In the genomic region with DNA sequence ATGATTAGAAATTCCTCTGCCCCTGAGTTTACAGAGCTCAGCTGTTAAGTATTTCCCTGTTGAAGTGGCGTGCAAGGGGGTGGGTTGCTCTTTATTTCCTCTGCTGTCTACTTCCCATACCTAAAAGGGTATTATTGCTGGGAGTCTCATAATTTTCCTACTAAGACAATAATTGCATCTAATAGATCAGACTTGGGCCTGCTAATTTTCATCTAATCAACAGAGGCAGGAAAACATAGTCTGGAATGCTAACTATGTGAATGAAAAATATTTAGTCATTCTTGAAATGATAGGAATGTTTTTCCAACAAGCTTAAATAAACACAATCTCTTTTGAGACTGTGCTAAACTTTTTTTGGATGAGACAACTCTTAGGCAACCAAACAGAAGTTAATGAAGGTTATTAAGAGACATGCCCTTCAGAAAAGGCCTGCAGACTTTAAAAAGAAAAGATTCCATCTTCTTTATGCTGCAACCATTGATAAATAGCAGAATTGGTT, we compare ENCODE assay signal across 10 cellular contexts.
DNase-seq lines count a peak whose midpoint lies in the region; ATAC-seq and TF ChIP-seq lines count a peak whose summit lies in the region.
"Had no signal": no experiment of that assay in that cellular context is flagged by ENCODE, and none has a peak within 500 bp of the region (broad histone marks: within the 10 kb centered on the region; RNA-seq: fewer than 3 reads in every experiment).

No MANE protein-coding gene starts in this region.

- no peak for ATAC-seq in mucosa of descending colon

- H3K4me1 ChIP-seq in Peyer's patch (no peaks in the 10 kb centered on the region), esophagus muscularis mucosa (peaks cover 63 to 100% (median 91%) of the 10 kb centered on the region in 4 donors), muscle layer of colon (ENCODE audit: insufficient read depth, low read length) (peaks cover 55% of the 10 kb centered on the region), mucosa of descending colon (ENCODE audit: low read depth) (peaks cover 4% of the 10 kb centered on the region)

- H3K9me3 ChIP-seq in AG04450 (ENCODE audit: control insufficient read depth, insufficient read depth, low read length) = no peaks in the 10 kb centered on the region
- H3K9me3 ChIP-seq in Peyer's patch = no peaks in the 10 kb centered on the region
- no peaks in the 10 kb centered on the region for H3K9me3 ChIP-seq in esophagus muscularis mucosa
- H3K9me3 ChIP-seq in muscle layer of colon (ENCODE audit: low read length) = no peaks in the 10 kb centered on the region
- H3K9me3 ChIP-seq in mucosa of descending colon = no peaks in the 10 kb centered on the region

- no peak overlapping the region for H3K4me3 ChIP-seq in AG04450 (ENCODE audit: low read depth, low read length)
- H3K4me3 ChIP-seq in Peyer's patch = no peak overlapping the region
- no peak overlapping the region for H3K4me3 ChIP-seq in esophagus muscularis mucosa
- H3K4me3 ChIP-seq in muscle layer of colon (ENCODE audit: low read depth in 1 of 2, low read length in 2 of 2) = peak overlapping the region in 1 of 2 donors; percentile 5
- no peak overlapping the region for H3K4me3 ChIP-seq in mucosa of descending colon

- TF ChIP-seq EP300 in esophagus muscularis mucosa (IDR thresholded peaks at IDR 0.05) = no peak

- H3K27ac ChIP-seq in AG04450 (ENCODE audit: low read depth, low read length) (peak overlapping the region; percentile 88), Peyer's patch (peak overlapping the region in 3 of 4 donors; percentile 38 to 59 (median 59)), esophagus muscularis mucosa (replicated peaks in 1 of 4) (peak overlapping the region; percentile 73 to 85 (median 77)), muscle layer of colon (ENCODE audit: low read depth, low read length) (peak overlapping the region; percentile 65)

- peak; percentile 49 for DNase-seq in AG04450 (ENCODE audit: low read depth, low spot score)
- no peak for DNase-seq in Peyer's patch
- no peak for DNase-seq in esophagus muscularis mucosa (ENCODE audit: extremely low spot score)
- DNase-seq in SKM-1 (lab: John Stamatoyannopoulos, UW; ENCODE audit: unreplicated experiment) = no peak
- no peak for DNase-seq in GM10266 (ENCODE audit: extremely low spot score)
- no peak for DNase-seq in mucosa of descending colon
- DNase-seq in effector CD4-positive, alpha-beta T cell = no peak
- DNase-seq: activated T-cell treated with anti-CD3 and anti-CD28 coated beads, Interleukin-2, amount 50 U/mL, for 1 hour; CD4-positive, CD25-positive, alpha-beta regulatory T cell had no signal

- H3K9ac ChIP-seq in muscle layer of colon (ENCODE audit: low read length) = no peak overlapping the region

- CTCF ChIA-PET in AG04450 (lab: Charles Lee) = no interaction called here

- H3K36me3 ChIP-seq in Peyer's patch (peaks cover 0 to 2% (median 0%) of the 10 kb centered on the region in 3 donors), esophagus muscularis mucosa (peaks cover 4 to 30% (median 14%) of the 10 kb centered on the region in 4 donors), muscle layer of colon (ENCODE audit: insufficient read depth, low read length) (no peaks in the 10 kb centered on the region), mucosa of descending colon (ENCODE audit: low read depth) (no peaks in the 10 kb centered on the region)

- intact Hi-C loops in esophagus muscularis mucosa (cut with DNase I) = no loop called here
- intact Hi-C loops in mucosa of descending colon (cut with DNase I, micrococcal nuclease) = no loop called here

- TF ChIP-seq POLR2A in Peyer's patch (IDR thresholded peaks at IDR 0.05) = no peak
- no peak for TF ChIP-seq POLR2A in esophagus muscularis mucosa (IDR thresholded peaks at IDR 0.05; ENCODE audit: low read depth)

- POLR2A ChIA-PET in AG04450 (lab: Yijun Ruan, JAX) = interaction anchor here (0.9 to 3.5 kb wide), 5 partner anchors 18 to 128 kb away, joined by 3 to 20 read pairs (median 7); no protein-coding TSS in a partner anchor

- H3K27me3 ChIP-seq in AG04450 (ENCODE audit: control insufficient read depth, insufficient read depth, low read length) = no peaks in the 10 kb centered on the region
- no peaks in the 10 kb centered on the region for H3K27me3 ChIP-seq in Peyer's patch
- H3K27me3 ChIP-seq in esophagus muscularis mucosa = no peaks in the 10 kb centered on the region
- H3K27me3 ChIP-seq in muscle layer of colon (ENCODE audit: control insufficient read depth in 1 of 2, insufficient read depth in 2 of 2, low read length in 2 of 2) = no peaks in the 10 kb centered on the region

- TF ChIP-seq CTCF in AG04450 (IDR thresholded peaks at IDR 0.05; ENCODE audit: low read depth, low read length) = no peak
- TF ChIP-seq CTCF in Peyer's patch (IDR thresholded peaks at IDR 0.05) = no peak
- no peak for TF ChIP-seq CTCF in esophagus muscularis mucosa (IDR thresholded peaks at IDR 0.05)
- TF ChIP-seq CTCF in GM10266 (IDR thresholded peaks at IDR 0.05; ENCODE audit: control insufficient read depth, insufficient read depth, low read depth, missing control alignments) = no peak
- TF ChIP-seq CTCF in mucosa of descending colon (IDR thresholded peaks at IDR 0.05) = no peak

- WGBS in esophagus muscularis mucosa = 20% methylated on average over 1 of the region's 1 CpG
